In the genomic region with DNA sequence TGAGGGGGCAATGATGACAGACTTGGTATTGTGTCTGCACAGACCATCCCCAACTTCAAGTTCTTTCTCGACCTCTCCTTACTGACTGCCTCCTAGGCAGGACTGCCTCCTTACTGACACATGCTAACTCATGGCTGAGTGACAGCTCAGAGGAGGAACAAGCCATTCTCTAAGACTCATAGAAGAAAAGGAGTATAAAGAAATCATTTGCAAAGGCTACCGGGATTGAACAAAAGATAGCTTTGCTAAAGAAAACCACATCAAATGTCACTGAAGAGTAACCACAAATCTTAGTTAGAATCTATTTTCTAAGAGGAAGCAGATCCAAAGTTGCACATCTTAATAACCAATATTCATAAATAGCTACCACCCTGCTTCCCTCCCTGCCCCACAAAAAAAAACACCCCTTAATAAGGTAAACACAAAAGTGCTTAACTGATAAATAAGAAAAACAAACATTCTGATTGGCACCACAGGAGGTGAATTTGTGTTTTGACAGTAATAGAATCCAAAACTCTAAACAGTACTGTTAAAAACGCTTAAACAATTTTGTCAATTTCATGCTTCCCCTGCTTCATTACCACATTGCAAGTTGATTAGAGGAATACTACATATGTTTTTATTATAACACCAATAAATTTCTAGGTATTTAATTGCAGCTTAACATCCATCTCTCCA, we compare ENCODE assay signal across 24 cellular contexts.
DNase-seq lines count a peak whose midpoint lies in the region; ATAC-seq lines count a peak whose summit lies in the region.
"Had no signal": no experiment of that assay in that cellular context is flagged by ENCODE, and none has a peak within 500 bp of the region (broad histone marks: within the 10 kb centered on the region; RNA-seq: fewer than 3 reads in every experiment).

No MANE protein-coding gene starts in this region.

- no peaks in the 10 kb centered on the region for H3K36me3 ChIP-seq in HAP-1 (replicated peaks)
- H3K36me3 ChIP-seq: adrenal gland, heart left ventricle, neural progenitor cell, SJCRH30, stomach, tibial nerve had no signal

- in situ Hi-C loops in HAP-1 (cut with MboI; ENCODE audit: low sequenced_read_pairs): no loop called here

- H3K4me1 ChIP-seq in HAP-1: no peaks in the 10 kb centered on the region
- H3K4me1 ChIP-seq: adrenal gland, heart left ventricle, neural progenitor cell, SJCRH30, stomach, tibial nerve had no signal

- peaks cover 6% of the 10 kb centered on the region; the same call in 1 of the 2 replicates for H3K27me3 ChIP-seq in HAP-1 (ENCODE audit: low read depth)
- H3K27me3 ChIP-seq: adrenal gland, heart left ventricle, neural progenitor cell, SJCRH30, stomach, tibial nerve had no signal

- POLR2A ChIA-PET in activated naive CD8-positive, alpha-beta T cell treated with anti-CD3 and anti-CD28 coated beads, Interleukin-2, amount 10 ng/mL, durations not matched to agents 7 days and 5 days (lab: Charles Lee): interaction anchor here (1.1 kb wide), 1 partner anchor 743 kb away, joined by 3 read pairs; no protein-coding TSS in a partner anchor

- no peaks in the 10 kb centered on the region for H3K9me3 ChIP-seq in HAP-1
- H3K9me3 ChIP-seq: adrenal gland, heart left ventricle, SJCRH30, stomach, tibial nerve had no signal

- ATAC-seq in activated naive CD8-positive, alpha-beta T cell treated with anti-CD3 and anti-CD28 coated beads, Interleukin-2, amount 10 ng/mL, durations not matched to agents 7 days and 5 days (ENCODE audit: low read depth): peak; percentile 95
- ATAC-seq in stimulated activated naive CD8-positive, alpha-beta T cell treated with anti-CD3 and anti-CD28 coated beads, Interleukin-15, Interleukin-2, amounts not matched to agents 100 U/mL and 50 U/mL, for 24 hours: peak; percentile 76
- no peak for ATAC-seq in GM21390 (IDR thresholded peaks at IDR 0.05; ENCODE audit: unreplicated experiment)
- ATAC-seq: heart left ventricle, sciatic nerve had no signal

- no peak for DNase-seq in activated naive CD8-positive, alpha-beta T cell treated with anti-CD3 and anti-CD28 coated beads for 36 hours
- DNase-seq in OCI-M1 (lab: John Stamatoyannopoulos, UW) (peak; percentile 30), UCSD-AML1 (lab: John Stamatoyannopoulos, UW; ENCODE audit: unreplicated experiment) (no peak), HAP-1 (ENCODE audit: low spot score in 2 of 2) (no peak)
- no peak for DNase-seq in activated naive CD8-positive, alpha-beta T cell treated with anti-CD3 and anti-CD28 coated beads, Interleukin-2, amount 10 ng/mL, durations not matched to agents 7 days and 5 days
- no peak for DNase-seq in stimulated activated naive CD8-positive, alpha-beta T cell treated with anti-CD3 and anti-CD28 coated beads, Interleukin-15, Interleukin-2, amounts not matched to agents 100 U/mL and 50 U/mL, for 24 hours
- DNase-seq: activated T-cell treated with anti-CD3 and anti-CD28 coated beads, Interleukin-2, amount 50 U/mL, for 72 hours; adrenal gland; DMS53; heart left ventricle; Karpas-422; NCI-H1694; NCI-H2171 treated with DMSO at 0.1 percent for 48 hours; NCI-H524 treated with DMSO at 0.1 percent for 48 hours; SJCRH30; stimulated activated CD4-positive, alpha-beta T cell treated with anti-CD3 and anti-CD28 coated beads, Interleukin-4, amount 100 ng/mL, for 4 hours; stomach had no signal

- peak overlapping the region; percentile 7 for H3K27ac Mint-ChIP-seq in activated naive CD8-positive, alpha-beta T cell
- no peak overlapping the region for H3K27ac Mint-ChIP-seq in activated naive CD8-positive, alpha-beta T cell treated with anti-CD3 and anti-CD28 coated beads for 36 hours
- peak overlapping the region; percentile 54 for H3K27ac Mint-ChIP-seq in activated naive CD8-positive, alpha-beta T cell treated with anti-CD3 and anti-CD28 coated beads, Interleukin-2, amount 10 ng/mL, durations not matched to agents 7 days and 5 days
- H3K27ac Mint-ChIP-seq: activated T-cell treated with anti-CD3 and anti-CD28 coated beads, Interleukin-2, amount 50 U/mL, for 72 hours; brain; neural progenitor cell had no signal

- no peak overlapping the region for H3K4me3 ChIP-seq in HAP-1
- H3K4me3 ChIP-seq: adrenal gland, heart left ventricle, neural progenitor cell, SJCRH30, stomach, tibial nerve had no signal

- peaks cover 19% of the 10 kb centered on the region for H3K4me1 Mint-ChIP-seq in activated naive CD8-positive, alpha-beta T cell (ENCODE audit: low read depth)
- H3K4me1 Mint-ChIP-seq in activated naive CD8-positive, alpha-beta T cell treated with anti-CD3 and anti-CD28 coated beads for 36 hours: peaks cover 16% of the 10 kb centered on the region
- H3K4me1 Mint-ChIP-seq in activated naive CD8-positive, alpha-beta T cell treated with anti-CD3 and anti-CD28 coated beads, Interleukin-2, amount 10 ng/mL, durations not matched to agents 7 days and 5 days: peaks cover 14% of the 10 kb centered on the region
- H3K4me1 Mint-ChIP-seq: neural progenitor cell had no signal

- H3K36me3 Mint-ChIP-seq in activated naive CD8-positive, alpha-beta T cell: no peaks in the 10 kb centered on the region
- no peaks in the 10 kb centered on the region for H3K36me3 Mint-ChIP-seq in activated naive CD8-positive, alpha-beta T cell treated with anti-CD3 and anti-CD28 coated beads for 36 hours
- no peaks in the 10 kb centered on the region for H3K36me3 Mint-ChIP-seq in activated naive CD8-positive, alpha-beta T cell treated with anti-CD3 and anti-CD28 coated beads, Interleukin-2, amount 10 ng/mL, durations not matched to agents 7 days and 5 days
- H3K36me3 Mint-ChIP-seq: brain, CD14-positive monocyte, neural progenitor cell had no signal

- no peak overlapping the region for H3K4me3 Mint-ChIP-seq in activated naive CD8-positive, alpha-beta T cell
- no peak overlapping the region for H3K4me3 Mint-ChIP-seq in activated naive CD8-positive, alpha-beta T cell treated with anti-CD3 and anti-CD28 coated beads for 36 hours
- H3K4me3 Mint-ChIP-seq in activated naive CD8-positive, alpha-beta T cell treated with anti-CD3 and anti-CD28 coated beads, Interleukin-2, amount 10 ng/mL, durations not matched to agents 7 days and 5 days: peak overlapping the region; percentile 45
- H3K4me3 Mint-ChIP-seq: activated T-cell treated with anti-CD3 and anti-CD28 coated beads, Interleukin-2, amount 50 U/mL, for 72 hours; brain; CD14-positive monocyte; neural progenitor cell had no signal

- no peaks in the 10 kb centered on the region for H3K27me3 Mint-ChIP-seq in activated naive CD8-positive, alpha-beta T cell
- H3K27me3 Mint-ChIP-seq in activated naive CD8-positive, alpha-beta T cell treated with anti-CD3 and anti-CD28 coated beads for 36 hours: no peaks in the 10 kb centered on the region
- H3K27me3 Mint-ChIP-seq in activated naive CD8-positive, alpha-beta T cell treated with anti-CD3 and anti-CD28 coated beads, Interleukin-2, amount 10 ng/mL, durations not matched to agents 7 days and 5 days: no peaks in the 10 kb centered on the region
- H3K27me3 Mint-ChIP-seq: brain had no signal

- no peaks in the 10 kb centered on the region for H3K9me3 Mint-ChIP-seq in activated naive CD8-positive, alpha-beta T cell (ENCODE audit: low read depth)
- H3K9me3 Mint-ChIP-seq in activated naive CD8-positive, alpha-beta T cell treated with anti-CD3 and anti-CD28 coated beads for 36 hours: no peaks in the 10 kb centered on the region
- H3K9me3 Mint-ChIP-seq in activated naive CD8-positive, alpha-beta T cell treated with anti-CD3 and anti-CD28 coated beads, Interleukin-2, amount 10 ng/mL, durations not matched to agents 7 days and 5 days: peaks cover 1% of the 10 kb centered on the region
- H3K9me3 Mint-ChIP-seq: CD14-positive monocyte, neural progenitor cell had no signal
